In genomic region chr17:76714822-76715461, GRCh38 we compare ENCODE assay signal across 8 cellular contexts. TPM values are rescaled to one million over a fixed set of nuclear protein-coding genes. Genes with fewer than 3 reads are reported as not detected.
A peak's percentile ranks its signal among the peaks of the same experiment; 100 is the strongest.
DNase-seq lines count a peak whose midpoint lies in the region; ATAC-seq and TF ChIP-seq lines count a peak whose summit lies in the region.

No MANE protein-coding gene starts in this region.

- H3K4me1 ChIP-seq in Caco-2 (peaks cover 5% of the 10 kb centered on the region; the same call in 1 of the 2 replicates), lung (ENCODE audit: control insufficient read depth in 2 of 2, insufficient read depth in 2 of 2, low read length in 2 of 2) (peaks cover 8 to 21% of the 10 kb centered on the region in 2 donors)

- 12 to 18% methylated on average over 4 of the region's 4 CpGs for WGBS in lung, 2 donors

- H3K9me3 Mint-ChIP-seq in Caco-2 (ENCODE audit: unreplicated experiment), result no peaks in the 10 kb centered on the region

- H3K4me3 ChIP-seq in Caco-2 (ENCODE audit: low read depth, low read length) (no peak overlapping the region), lung (no peak overlapping the region)

- H3K4me3 Mint-ChIP-seq in Caco-2 (ENCODE audit: unreplicated experiment), result no peak overlapping the region

- no peaks in the 10 kb centered on the region for H3K9me3 ChIP-seq in Caco-2
- H3K9me3 ChIP-seq in lung (ENCODE audit: control insufficient read depth in 2 of 2, insufficient read depth in 1 of 2, low read length in 1 of 2), result no peaks in the 10 kb centered on the region

- no TSS peak for BruUV-seq in Caco-2 (replicated peaks; lab: Mats Ljungman, UMichigan)

- H3K36me3 Mint-ChIP-seq in Caco-2 (ENCODE audit: insufficient read depth, unreplicated experiment), result peaks cover 56% of the 10 kb centered on the region

- ATAC-seq in lung (ENCODE audit: insufficient read depth, low FRiP score), result no peak
- ATAC-seq in HG02623 (IDR thresholded peaks at IDR 0.05; ENCODE audit: unreplicated experiment), result no peak

- peak; percentile 82 to 89 for TF ChIP-seq CTCF in Caco-2 (IDR thresholded peaks at IDR 0.05; ENCODE audit: insufficient read depth in 1 of 2, low read depth in 1 of 2, low read length in 1 of 2, severe bottlenecking in 1 of 2, unreplicated experiment in 1 of 2)
- TF ChIP-seq CTCF in LNCAP (IDR thresholded peaks at IDR 0.05), result peak; percentile 87
- TF ChIP-seq CTCF in lung (IDR thresholded peaks at IDR 0.05; ENCODE audit: control extremely low read depth, extremely low read depth), result peak; percentile 70

- H3K36me3 ChIP-seq in Caco-2 (ENCODE audit: control insufficient read depth, insufficient read depth, low read length) (peaks cover 3% of the 10 kb centered on the region), lung (ENCODE audit: control insufficient read depth in 2 of 2, insufficient read depth in 2 of 2, low read length in 2 of 2) (peaks cover 27 to 31% of the 10 kb centered on the region in 2 donors)

- no peaks in the 10 kb centered on the region for H3K27me3 Mint-ChIP-seq in Caco-2 (ENCODE audit: insufficient read depth, unreplicated experiment)

- CTCF ChIA-PET in Caco-2 (lab: Charles Lee), result no interaction called here

- DNase-seq in Caco-2, result peak; percentile 66 to 84
- DNase-seq in activated CD4-positive, alpha-beta T cell treated with anti-CD3 and anti-CD28 coated beads for 24 hours (ENCODE audit: low read depth in 2 of 2), result peak; percentile 72 to 77
- DNase-seq in cerebellar cortex (ENCODE audit: low spot score), result peak; percentile 70
- DNase-seq in lung (ENCODE audit: low spot score), result peak; percentile 77
- peak; percentile 77 for DNase-seq in stimulated activated CD8-positive, alpha-beta memory T cell treated with anti-CD3 and anti-CD28 coated beads, Interleukin-15, amount 100 ng/mL, for 1 hour (ENCODE audit: low read depth)
- no peak for DNase-seq in cortex of kidney (lab: John Stamatoyannopoulos, UW)

- POLR2A ChIA-PET in Caco-2 (lab: Charles Lee), result no interaction called here

- peak overlapping the region in 1 of 2 donors; percentile 71 for H3K27ac ChIP-seq in lung (ENCODE audit: low read depth in 1 of 2, low read length in 1 of 2)

- H3K27me3 ChIP-seq in Caco-2 (replicated peaks; ENCODE audit: control insufficient read depth, insufficient read depth, low read length) (no peaks in the 10 kb centered on the region), lung (ENCODE audit: control insufficient read depth, insufficient read depth) (no peaks in the 10 kb centered on the region)

- no peak overlapping the region for H3K27ac Mint-ChIP-seq in Caco-2 (ENCODE audit: unreplicated experiment)

- peaks cover 13% of the 10 kb centered on the region for H3K4me1 Mint-ChIP-seq in Caco-2 (ENCODE audit: low read depth, unreplicated experiment)

- intact Hi-C loops in Caco-2 (cut with micrococcal nuclease; ENCODE audit: unreplicated experiment), result loop anchor here (2.0 to 5.0 kb wide), 3 partner anchors 28 to 158 kb away; no protein-coding TSS in a partner anchor

RNA-seq across cellular contexts. Expression of gene MXRA7, which starts 4.2 kb away (rescaled TPM):
- 66.8 and 70.2 TPM in 2 replicates for total RNA-seq in Caco-2 (2022)
- 100 to 1,000 TPM; 101 to 127 TPM for total RNA-seq in lung
- 10 to 100 TPM; 60.9 to 65.4 TPM for polyA plus RNA-seq in lung

RNA-seq across cellular contexts. Expression of gene JMJD6, which starts 11.5 kb away (rescaled TPM):
- total RNA-seq in Caco-2 (2022), result 37.4 and 48.2 TPM in 2 replicates
- 10 to 100 TPM; 25.6 to 34.3 TPM for total RNA-seq in lung
- 10 to 100 TPM; 23.8 to 52.9 TPM for polyA plus RNA-seq in lung

RNA-seq across cellular contexts. Expression of gene METTL23, which starts 11.7 kb away (rescaled TPM):
- total RNA-seq in Caco-2 (2022) (37.7 and 38.8 TPM in 2 replicates), lung (10 to 100 TPM; 23.1 to 34.5 TPM)
- polyA plus RNA-seq in lung, result 10 to 100 TPM; 37.7 to 43.1 TPM

RNA-seq across cellular contexts. Expression of gene SRSF2, which starts 22.2 kb away (rescaled TPM):
- total RNA-seq in Caco-2 (2022) (349 and 356 TPM in 2 replicates), lung (100 to 1,000 TPM; 172 to 215 TPM)
- 100 to 1,000 TPM; 136 to 251 TPM for polyA plus RNA-seq in lung

RNA-seq across cellular contexts. Expression of gene MFSD11, which starts 23.0 kb away (rescaled TPM):
- total RNA-seq in Caco-2 (2022) (40.4 and 47.5 TPM in 2 replicates), lung (10 to 100 TPM; 30.5 to 57.5 TPM)
- polyA plus RNA-seq in lung, result 10 to 100 TPM; 12.0 to 19.5 TPM
